In genomic region chr10:62726638-62727037, GRCh38 we compare ENCODE assay signal across 11 cellular contexts.
"Had no signal": no experiment of that assay in that cellular context is flagged by ENCODE, and none has a peak within 500 bp of the region (broad histone marks: within the 10 kb centered on the region; RNA-seq: fewer than 3 reads in every experiment).

No MANE protein-coding gene starts in this region.

- FAIRE-seq: endometrium had no signal

- DNase-seq: activated naive CD4-positive, alpha-beta T cell; activated T-cell treated with anti-CD3 and anti-CD28 coated beads, Interleukin-2, amount 50 U/mL, for 1 hour; amniotic stem cell; central memory CD4-positive, alpha-beta T cell; colonic mucosa; islet precursor cell; T-helper 9 cell; transverse colon had no signal

- H3K27me3 Mint-ChIP-seq: stimulated activated naive B cell treated with anti-CD40 and anti-IgM and Interleukin-4, amounts not matched to agents 10 μg/mL and 1 μg/mL and 100 μg/mL, for 72 hours had no signal

- H3K36me3 Mint-ChIP-seq: stimulated activated naive B cell treated with anti-CD40 and anti-IgM and Interleukin-4, amounts not matched to agents 10 μg/mL and 1 μg/mL and 100 μg/mL, for 72 hours had no signal

- H3K4me3 Mint-ChIP-seq: activated CD8-positive, alpha-beta memory T cell treated with anti-CD3 and anti-CD28 coated beads, Interleukin-2, amount 10 ng/mL, durations not matched to agents 7 days and 5 days; stimulated activated naive B cell treated with anti-CD40 and anti-IgM and Interleukin-4, amounts not matched to agents 10 μg/mL and 1 μg/mL and 100 μg/mL, for 72 hours had no signal

- H3K27ac Mint-ChIP-seq: activated CD8-positive, alpha-beta memory T cell treated with anti-CD3 and anti-CD28 coated beads, Interleukin-2, amount 10 ng/mL, durations not matched to agents 7 days and 5 days; stimulated activated naive B cell treated with anti-CD40 and anti-IgM and Interleukin-4, amounts not matched to agents 10 μg/mL and 1 μg/mL and 100 μg/mL, for 72 hours had no signal
